8 cellular contexts compared by ENCODE assay signal in genomic region chr22:39520054-39520873, GRCh38. TPM values are rescaled to one million over a fixed set of nuclear protein-coding genes. Genes with fewer than 3 reads are reported as not detected.
DNase-seq lines count a peak whose midpoint lies in the region; ATAC-seq, FAIRE-seq and TF ChIP-seq lines count a peak whose summit lies in the region.

Gene ATF4, plus strand, starts transcription at chr22:39520562. Its CDS starts 884 bp downstream, at chr22:39521446.

- H3K9me3 ChIP-seq in psoas muscle, result no peaks in the 10 kb centered on the region

- H3K27ac ChIP-seq in psoas muscle, result peak within 1 kb of the TSS; percentile 100

- WGBS in psoas muscle, 3 donors, result 0 to 1% (median 0%) methylated on average over 62 to 74 of the region's 74 CpGs

- peak; percentile 73 for DNase-seq in NCI-H187 treated with DMSO at 0.1 percent for 48 hours (lab: John Stamatoyannopoulos, UW)
- peak; percentile 70 to 99 (median 93) for DNase-seq in anterior cingulate cortex (lab: John Stamatoyannopoulos, UW)
- peak; percentile 98 for DNase-seq in left ventricle myocardium superior
- peak; percentile 99 for DNase-seq in psoas muscle
- DNase-seq in urothelium cell line (ENCODE audit: low spot score), result peak; percentile 99

- H3K27me3 ChIP-seq in psoas muscle (ENCODE audit: insufficient read depth in 3 of 3, low read length in 2 of 3), result no peaks in the 10 kb centered on the region

- TF ChIP-seq CTCF in psoas muscle (IDR thresholded peaks at IDR 0.05), result no peak

- peak; percentile 47 for ATAC-seq in GM18499 (IDR thresholded peaks at IDR 0.05; ENCODE audit: insufficient read depth, unreplicated experiment)
- peak; percentile 80 for ATAC-seq in HG02943 (IDR thresholded peaks at IDR 0.05; ENCODE audit: low read depth, unreplicated experiment)
- ATAC-seq in left ventricle myocardium superior, result peak; percentile 85
- peak; percentile 83 to 85 (median 84) for ATAC-seq in psoas muscle

- intact Hi-C loops in T-helper 2 cell treated with Interferon-gamma antibody and Interleukin-4, amounts not matched to agents 100 ng/mL and 5 ng/mL, for 36 hours (cut with micrococcal nuclease), result loop anchor here (1.0 to 10.0 kb wide), 5 partner anchors 12 to 768 kb away; partner anchors contain the start of genes CBX7, MIEF1, RPL3 and RPS19BP1
- intact Hi-C loops in left ventricle myocardium superior (cut with micrococcal nuclease) (no loop called here), psoas muscle (cut with DNase I) (no loop called here)

- peaks cover 4 to 59% of the 10 kb centered on the region in 2 donors for H3K36me3 ChIP-seq in psoas muscle (ENCODE audit: insufficient read depth in 1 of 2, low read depth in 1 of 2)

- peak within 1 kb of the TSS; percentile 100 for H3K4me3 ChIP-seq in psoas muscle

- H3K4me1 ChIP-seq in psoas muscle, result peaks cover 31% of the 10 kb centered on the region

- peak; percentile 91 for FAIRE-seq in urothelium cell line (lab: Jason Lieb, UNC)

RNA-seq across cellular contexts. Expression of gene ATF4, which starts in this region (rescaled TPM):
- total RNA-seq in T-helper 2 cell treated with Interferon-gamma antibody and Interleukin-4, amounts not matched to agents 100 ng/mL and 5 ng/mL, for 36 hours, result 277 and 284 TPM in 2 replicates
- 214 TPM for total RNA-seq in left ventricle myocardium superior
- 100 to 1,000 TPM; 246 to 839 (median 408) TPM for total RNA-seq in psoas muscle
- 1,000 to 10,000 TPM; 1,006 to 1,369 (median 1,295) TPM for polyA plus RNA-seq in psoas muscle

Comparison
In these comparisons a context has a peak if more than half of its experiments do, and no peak if none do; other contexts are left out.
1. Peak in every context shown above with its lines: DNase-seq, ATAC-seq, H3K4me3 ChIP-seq and H3K27ac ChIP-seq.